Comparison of ENCODE assay signal across 27 cellular contexts in the genomic region with DNA sequence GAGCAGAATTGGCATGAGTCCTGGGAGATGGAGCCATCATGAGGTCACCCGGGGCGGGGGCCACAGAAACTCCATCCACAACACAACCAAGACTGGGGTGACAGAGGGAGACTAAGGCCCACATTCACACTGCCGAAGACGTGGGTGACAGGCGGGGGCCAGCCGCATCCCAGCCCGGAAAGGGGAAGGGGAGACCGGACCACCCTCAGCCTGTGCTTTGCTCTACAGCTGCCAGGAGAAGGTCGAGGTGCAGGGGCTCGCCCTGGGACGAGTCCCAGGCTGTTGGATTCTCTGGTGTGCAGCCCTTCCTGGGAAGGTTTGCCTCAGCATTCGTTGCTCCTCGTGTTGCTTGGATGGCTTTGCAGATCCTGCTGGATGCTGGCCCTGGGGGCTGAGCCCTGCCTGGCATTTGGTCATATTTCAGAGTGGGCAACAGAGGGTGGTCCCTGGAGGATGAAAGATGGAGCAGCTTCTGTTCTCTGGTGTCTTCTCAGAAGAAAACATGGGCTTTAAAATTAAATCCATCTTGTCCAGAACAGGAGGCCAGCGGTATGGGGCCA.
"Had no signal": no experiment of that assay in that cellular context is flagged by ENCODE, and none has a peak within 500 bp of the region (broad histone marks: within the 10 kb centered on the region; RNA-seq: fewer than 3 reads in every experiment).

No MANE protein-coding gene starts in this region.

- H3K36me3 ChIP-seq: gastrocnemius medialis, heart left ventricle, neural progenitor cell, ovary, right lobe of liver, stomach, thyroid gland, vagina had no signal

- FAIRE-seq: colon, islet of Langerhans had no signal

- H2AFZ ChIP-seq: hepatocyte, neural progenitor cell had no signal

- H3K4me1 ChIP-seq: gastrocnemius medialis, heart left ventricle, right lobe of liver, stomach, thyroid gland, vagina had no signal

- H3K79me2 ChIP-seq: hepatocyte had no signal

- ATAC-seq: gastrocnemius medialis; heart left ventricle; naive thymus-derived CD4-positive, alpha-beta T cell; right lobe of liver; stimulated activated effector memory CD8-positive, alpha-beta T cell treated with anti-CD3 and anti-CD28 coated beads, Interleukin-12 subunit alpha, Interleukin-12 subunit beta, amount 100 ng/mL, for 72 hours had no signal

- DNase-seq: cerebellar nuclear complex; effector CD4-positive, alpha-beta T cell; foreskin fibroblast; gastrocnemius medialis; kidney glomerular epithelial cell; mammary epithelial cell; mesendoderm; midbrain; naive thymus-derived CD4-positive, alpha-beta T cell; nucleus accumbens; ovary; stimulated activated CD4-positive, alpha-beta T cell treated with anti-CD3 and anti-CD28 coated beads, Interleukin-2, amount 100 ng/mL, for 24 hours; stimulated activated CD4-positive, alpha-beta T cell treated with anti-CD3 and anti-CD28 coated beads, Interleukin-4, amount 100 ng/mL, for 24 hours; stimulated activated naive CD4-positive, alpha-beta T cell treated with Interleukin-2 at 50 U/mL for 16 hours; stomach; thyroid gland; trophoblast cell had no signal

- H3K27me3 ChIP-seq: hepatocyte, neural progenitor cell, ovary, right lobe of liver, thyroid gland, vagina had no signal

- H3K4me3 ChIP-seq: dorsolateral prefrontal cortex, gastrocnemius medialis, heart left ventricle, hepatocyte, neural progenitor cell, ovary, right lobe of liver, smooth muscle cell, stomach, thyroid gland, vagina had no signal

- H3K4me2 ChIP-seq: hepatocyte, neural progenitor cell, smooth muscle cell had no signal

- H3K9ac ChIP-seq: neural progenitor cell had no signal

- H3K27ac ChIP-seq: dorsolateral prefrontal cortex, gastrocnemius medialis, heart left ventricle, hepatocyte, neural progenitor cell, ovary, right lobe of liver, stomach, thyroid gland, vagina had no signal

- H3K9me3 ChIP-seq: gastrocnemius medialis, heart left ventricle, ovary, right lobe of liver, stomach, thyroid gland, vagina had no signal
